8 cellular contexts compared by ENCODE assay signal in the genomic region with DNA sequence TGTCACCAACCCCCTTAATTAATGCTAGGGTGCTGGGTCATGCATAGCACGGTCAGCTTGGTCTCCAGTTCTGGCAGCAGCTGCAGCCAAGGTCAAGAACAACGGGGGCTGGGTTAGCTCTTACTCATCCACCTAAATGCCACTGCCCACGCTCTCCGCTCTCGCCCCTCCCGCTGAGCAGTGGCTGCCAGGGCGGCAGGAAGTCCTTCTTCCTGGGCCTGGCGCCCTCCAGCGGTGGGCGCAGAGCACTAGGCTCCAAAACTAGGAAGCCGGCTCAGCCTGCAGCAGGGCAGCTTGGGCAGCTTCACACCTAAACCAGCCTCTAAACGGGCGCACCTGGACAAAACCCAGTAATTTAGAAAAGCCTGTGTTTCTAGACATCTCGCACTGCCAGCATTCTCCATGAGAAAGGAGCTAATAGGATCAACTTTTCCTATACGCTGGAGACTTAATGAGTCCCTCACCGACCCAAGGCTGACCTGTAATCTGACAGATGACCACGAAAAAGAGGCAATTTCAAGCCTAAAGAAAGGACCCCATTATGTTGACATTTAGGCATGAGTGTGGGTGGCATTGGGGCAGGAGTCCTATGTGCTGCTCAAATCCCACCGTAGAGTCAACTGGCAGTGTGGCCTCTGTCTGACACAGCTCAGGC.
A peak's percentile ranks its signal among the peaks of the same experiment; 100 is the strongest.
DNase-seq lines count a peak whose midpoint lies in the region; ATAC-seq and TF ChIP-seq lines count a peak whose summit lies in the region.

No MANE protein-coding gene starts in this region.

- H3K4me1 Mint-ChIP-seq in CD4-positive, CD25-positive, alpha-beta regulatory T cell = peaks cover 3 to 6% (median 4%) of the 10 kb centered on the region in 4 donors

- H3K9me3 ChIP-seq in CD4-positive, CD25-positive, alpha-beta regulatory T cell (ENCODE audit: control insufficient read depth in 2 of 2, low read length in 2 of 2) = peaks cover 0 to 3% of the 10 kb centered on the region in 2 experiments
- H3K9me3 ChIP-seq in gastroesophageal sphincter = peaks cover 0 to 8% (median 3%) of the 10 kb centered on the region in 3 donors
- no peaks in the 10 kb centered on the region for H3K9me3 ChIP-seq in ovary
- H3K9me3 ChIP-seq in tibial nerve = peaks cover 0 to 14% (median 0%) of the 10 kb centered on the region in 4 donors

- peak; percentile 82 for TF ChIP-seq CTCF in LNCaP clone FGC (IDR thresholded peaks at IDR 0.05; ENCODE audit: control insufficient read depth, extremely low read depth, insufficient read depth)
- TF ChIP-seq CTCF in gastroesophageal sphincter (IDR thresholded peaks at IDR 0.05) = peak; percentile 69 to 90 (median 85)
- TF ChIP-seq CTCF in ovary (IDR thresholded peaks at IDR 0.05) = peak; percentile 29 to 43 (median 41)
- TF ChIP-seq CTCF in tibial nerve (IDR thresholded peaks at IDR 0.05) = peak; percentile 44 to 77 (median 69)

- no peak overlapping the region for H3K27ac ChIP-seq in CD4-positive, CD25-positive, alpha-beta regulatory T cell (ENCODE audit: insufficient read depth, low read length, poor library complexity, severe bottlenecking)
- H3K27ac ChIP-seq in gastroesophageal sphincter (no peak overlapping the region), ovary (no peak overlapping the region), tibial nerve (no peak overlapping the region)

- peaks cover 32% of the 10 kb centered on the region for H3K27me3 Mint-ChIP-seq in CD4-positive, CD25-positive, alpha-beta regulatory T cell

- no peak for TF ChIP-seq EP300 in gastroesophageal sphincter (IDR thresholded peaks at IDR 0.05)
- no peak for TF ChIP-seq EP300 in ovary (IDR thresholded peaks at IDR 0.05)
- TF ChIP-seq EP300 in tibial nerve (IDR thresholded peaks at IDR 0.05) = no peak

- intact Hi-C loops in ovary (cut with DNase I) = loop anchor here in 1 of 4 donors (10.0 kb wide), 1 partner anchor 199 kb away; no protein-coding TSS in a partner anchor

- peak; percentile 70 to 81 for ATAC-seq in CD4-positive, CD25-positive, alpha-beta regulatory T cell (ENCODE audit: low read depth in 2 of 2)
- peak; percentile 87 for ATAC-seq in GM21447 (IDR thresholded peaks at IDR 0.05; ENCODE audit: unreplicated experiment)
- ATAC-seq in gastroesophageal sphincter = peak; percentile 91

- peaks cover 20% of the 10 kb centered on the region for H3K27me3 ChIP-seq in CD4-positive, CD25-positive, alpha-beta regulatory T cell (ENCODE audit: control insufficient read depth, insufficient read depth, low read length)
- H3K27me3 ChIP-seq in gastroesophageal sphincter (peaks cover 7% of the 10 kb centered on the region), ovary (no peaks in the 10 kb centered on the region), tibial nerve (peaks cover 0 to 4% of the 10 kb centered on the region in 2 donors)

- no peaks in the 10 kb centered on the region for H3K9me3 Mint-ChIP-seq in CD4-positive, CD25-positive, alpha-beta regulatory T cell

- H3K4me3 Mint-ChIP-seq in CD4-positive, CD25-positive, alpha-beta regulatory T cell = peak overlapping the region in 2 of 4 donors; percentile 32 to 37

- H3K36me3 Mint-ChIP-seq in CD4-positive, CD25-positive, alpha-beta regulatory T cell = no peaks in the 10 kb centered on the region

- no peak overlapping the region for H3K4me3 ChIP-seq in CD4-positive, CD25-positive, alpha-beta regulatory T cell (ENCODE audit: low read depth, low read length)
- H3K4me3 ChIP-seq in LNCaP clone FGC (ENCODE audit: low read depth, low read length) (no peak overlapping the region), gastroesophageal sphincter (no peak overlapping the region), ovary (no peak overlapping the region), tibial nerve (no peak overlapping the region)

- WGBS in gastroesophageal sphincter (ENCODE audit: low coverage in 1 of 2), 2 donors = 33 to 34% methylated on average over 3 to 4 of the region's 18 CpGs
- WGBS in ovary, 3 donors = 13 to 17% (median 16%) methylated on average over 18 of the region's 18 CpGs
- WGBS in tibial nerve, 2 donors = 4 to 19% methylated on average over 13 to 15 of the region's 18 CpGs

- no peak overlapping the region for H3K27ac Mint-ChIP-seq in CD4-positive, CD25-positive, alpha-beta regulatory T cell

- no peak for TF ChIP-seq POLR2A in gastroesophageal sphincter (IDR thresholded peaks at IDR 0.05)
- TF ChIP-seq POLR2A in ovary (IDR thresholded peaks at IDR 0.05) = no peak
- TF ChIP-seq POLR2A in tibial nerve (IDR thresholded peaks at IDR 0.05) = no peak

- peaks cover 5% of the 10 kb centered on the region for H3K4me1 ChIP-seq in CD4-positive, CD25-positive, alpha-beta regulatory T cell (ENCODE audit: control insufficient read depth, insufficient read depth, low read length, poor library complexity, severe bottlenecking)
- H3K4me1 ChIP-seq in gastroesophageal sphincter (peaks cover 0 to 12% (median 10%) of the 10 kb centered on the region in 3 donors), ovary (ENCODE audit: insufficient read depth) (peaks cover 3% of the 10 kb centered on the region), tibial nerve (peaks cover 0 to 13% (median 11%) of the 10 kb centered on the region in 4 donors)

- DNase-seq in CD4-positive, CD25-positive, alpha-beta regulatory T cell = peak; percentile 25 to 78 (median 51)
- peak; percentile 13 for DNase-seq in LNCaP clone FGC (ENCODE audit: low read depth)
- peak; percentile 91 for DNase-seq in SHP77 (lab: John Stamatoyannopoulos, UW)
- peak; percentile 22 for DNase-seq in activated gamma-delta T cell (lab: John Stamatoyannopoulos, UW)
- DNase-seq in ovary = peak; percentile 49 to 84 (median 74)
- DNase-seq in tibial nerve (ENCODE audit: low spot score in 2 of 2) = peak; percentile 17 to 29

- no peaks in the 10 kb centered on the region for H3K36me3 ChIP-seq in CD4-positive, CD25-positive, alpha-beta regulatory T cell (ENCODE audit: control insufficient read depth, insufficient read depth, low read length)
- no peaks in the 10 kb centered on the region for H3K36me3 ChIP-seq in gastroesophageal sphincter
- H3K36me3 ChIP-seq in ovary = no peaks in the 10 kb centered on the region
- H3K36me3 ChIP-seq in tibial nerve = no peaks in the 10 kb centered on the region

Comparison
In these comparisons a context has a peak if more than half of its experiments do, and no peak if none do; other contexts are left out.
1. DNase-seq: peak in every context shown above with its lines; median percentile 91 in SHP77; 74 in ovary; 51 in CD4-positive, CD25-positive, alpha-beta regulatory T cell; 23 in tibial nerve; 22 in activated gamma-delta T cell; 13 in LNCaP clone FGC.